22 cellular contexts compared by ENCODE assay signal in genomic region chr2:219691551-219691950, GRCh38.
"Had no signal": no experiment of that assay in that cellular context is flagged by ENCODE, and none has a peak within 500 bp of the region (broad histone marks: within the 10 kb centered on the region; RNA-seq: fewer than 3 reads in every experiment).

No MANE protein-coding gene starts in this region.

- ATAC-seq: activated naive CD8-positive, alpha-beta T cell treated with anti-CD3 and anti-CD28 coated beads, Interleukin-2, amount 50 U/mL, for 24 hours; activated T-cell treated with anti-CD3 and anti-CD28 coated beads, Interleukin-2, amount 50 U/mL, for 4 hours; left colon; naive thymus-derived CD4-positive, alpha-beta T cell had no signal

- H3K27ac ChIP-seq: colonic mucosa, parathyroid adenoma, psoas muscle, WERI-Rb-1 had no signal

- H3K9me3 ChIP-seq: colonic mucosa, psoas muscle, tibial nerve had no signal

- H3K79me2 ChIP-seq: parathyroid adenoma had no signal

- DNase-seq: activated CD4-positive, alpha-beta memory T cell treated with anti-CD3 and anti-CD28 coated beads for 36 hours; activated CD4-positive, alpha-beta T cell treated with anti-CD3 and anti-CD28 coated beads, Interleukin-2, amount 10 ng/mL, durations not matched to agents 24 days and 14 days; activated CD4-positive, CD25-positive, alpha-beta regulatory T cell treated with anti-CD3 and anti-CD28 coated beads, Interleukin-2, amount 50 U/mL, for 72 hours; activated naive CD8-positive, alpha-beta T cell treated with anti-CD3 and anti-CD28 coated beads, Interleukin-2, amount 50 U/mL, for 24 hours; activated T-cell treated with anti-CD3 and anti-CD28 coated beads, Interleukin-2, amount 50 U/mL, for 4 hours; colonic mucosa; effector CD8-positive, alpha-beta T cell; erythroblast; head of caudate nucleus; hippocampal formation; kidney; left colon; midbrain; naive thymus-derived CD4-positive, alpha-beta T cell; psoas muscle; stimulated activated CD4-positive, alpha-beta T cell treated with anti-CD3 and anti-CD28 coated beads, Interleukin-15, amount 100 ng/mL, for 24 hours; stimulated activated CD4-positive, alpha-beta T cell treated with anti-CD3 and anti-CD28 coated beads, Interleukin-2, amount 100 ng/mL, for 24 hours; stimulated activated naive CD4-positive, alpha-beta T cell; T-helper 1 cell; WERI-Rb-1 had no signal

- H3K4me3 ChIP-seq: colonic mucosa, psoas muscle, tibial nerve had no signal

- H3K4me1 ChIP-seq: colonic mucosa, parathyroid adenoma had no signal

- H2AFZ ChIP-seq: parathyroid adenoma had no signal

- H3K9ac ChIP-seq: parathyroid adenoma had no signal

- H3K36me3 ChIP-seq: colonic mucosa, tibial nerve, WERI-Rb-1 had no signal
